In genomic region chr1:213572939-213573647, GRCh38 we compare ENCODE assay signal across 16 cellular contexts.
"Had no signal": no experiment of that assay in that cellular context is flagged by ENCODE, and none has a peak within 500 bp of the region (broad histone marks: within the 10 kb centered on the region; RNA-seq: fewer than 3 reads in every experiment).

No MANE protein-coding gene starts in this region.

- H3K9me3 Mint-ChIP-seq: activated CD4-positive, alpha-beta T cell treated with anti-CD3 and anti-CD28 coated beads, Interleukin-2, amount 10 ng/mL, durations not matched to agents 7 days and 5 days had no signal

- ATAC-seq: activated CD4-positive, CD25-positive, alpha-beta regulatory T cell treated with anti-CD3 and anti-CD28 coated beads, Interleukin-2, amount 50 U/mL, for 24 hours; activated CD8-positive, alpha-beta T cell treated with anti-CD3 and anti-CD28 coated beads, Interleukin-2, amount 10 ng/mL, durations not matched to agents 7 days and 5 days; heart right ventricle; left ventricle myocardium superior; naive thymus-derived CD8-positive, alpha-beta T cell; sciatic nerve; stimulated activated naive B cell treated with anti-CD40 and anti-IgM and Interleukin-4, amounts not matched to agents 10 μg/mL and 1 μg/mL and 100 μg/mL, for 72 hours had no signal

- H3K27me3 ChIP-seq: esophagus squamous epithelium, heart right ventricle had no signal

- H3K4me1 Mint-ChIP-seq: activated CD4-positive, alpha-beta T cell treated with anti-CD3 and anti-CD28 coated beads, Interleukin-2, amount 10 ng/mL, durations not matched to agents 7 days and 5 days; immature natural killer cell; naive thymus-derived CD8-positive, alpha-beta T cell; stimulated activated naive B cell treated with anti-CD40 and anti-IgM and Interleukin-4, amounts not matched to agents 10 μg/mL and 1 μg/mL and 100 μg/mL, for 72 hours had no signal

- H3K9me3 ChIP-seq: esophagus squamous epithelium had no signal

- H3K27ac ChIP-seq: esophagus squamous epithelium, heart right ventricle, parathyroid adenoma had no signal

- H3K4me1 ChIP-seq: esophagus squamous epithelium, heart right ventricle, parathyroid adenoma had no signal

- H3K27me3 Mint-ChIP-seq: dendritic cell treated with granulocyte-macrophage colony-stimulating factor and Interleukin-4, amounts not matched to agents 40 ng/mL and 50 ng/mL, for 4 days; stimulated activated naive B cell treated with anti-CD40 and anti-IgM and Interleukin-4, amounts not matched to agents 10 μg/mL and 1 μg/mL and 100 μg/mL, for 72 hours had no signal

- H3K36me3 ChIP-seq: esophagus squamous epithelium, heart right ventricle had no signal

- H3K4me3 Mint-ChIP-seq: activated CD4-positive, alpha-beta T cell treated with anti-CD3 and anti-CD28 coated beads, Interleukin-2, amount 10 ng/mL, durations not matched to agents 7 days and 5 days; activated CD8-positive, alpha-beta T cell treated with anti-CD3 and anti-CD28 coated beads, Interleukin-2, amount 10 ng/mL, durations not matched to agents 7 days and 5 days; activated naive CD8-positive, alpha-beta T cell; dendritic cell treated with granulocyte-macrophage colony-stimulating factor and Interleukin-4, amounts not matched to agents 40 ng/mL and 50 ng/mL, for 4 days; immature natural killer cell; naive thymus-derived CD8-positive, alpha-beta T cell; stimulated activated naive B cell treated with anti-CD40 and anti-IgM and Interleukin-4, amounts not matched to agents 10 μg/mL and 1 μg/mL and 100 μg/mL, for 72 hours had no signal

- H3K27ac Mint-ChIP-seq: activated CD4-positive, alpha-beta T cell treated with anti-CD3 and anti-CD28 coated beads, Interleukin-2, amount 10 ng/mL, durations not matched to agents 7 days and 5 days; activated CD8-positive, alpha-beta T cell treated with anti-CD3 and anti-CD28 coated beads, Interleukin-2, amount 10 ng/mL, durations not matched to agents 7 days and 5 days; activated naive CD8-positive, alpha-beta T cell; dendritic cell treated with granulocyte-macrophage colony-stimulating factor and Interleukin-4, amounts not matched to agents 40 ng/mL and 50 ng/mL, for 4 days; immature natural killer cell; naive thymus-derived CD8-positive, alpha-beta T cell; stimulated activated naive B cell treated with anti-CD40 and anti-IgM and Interleukin-4, amounts not matched to agents 10 μg/mL and 1 μg/mL and 100 μg/mL, for 72 hours had no signal

- H3K36me3 Mint-ChIP-seq: activated naive CD8-positive, alpha-beta T cell; immature natural killer cell; stimulated activated naive B cell treated with anti-CD40 and anti-IgM and Interleukin-4, amounts not matched to agents 10 μg/mL and 1 μg/mL and 100 μg/mL, for 72 hours had no signal

- H3K4me3 ChIP-seq: esophagus squamous epithelium, heart right ventricle had no signal

- DNase-seq: activated CD4-positive, alpha-beta T cell treated with anti-CD3 and anti-CD28 coated beads, Interleukin-2, amount 10 ng/mL, durations not matched to agents 7 days and 5 days; activated CD8-positive, alpha-beta T cell treated with anti-CD3 and anti-CD28 coated beads, Interleukin-2, amount 10 ng/mL, durations not matched to agents 7 days and 5 days; activated gamma-delta T cell treated with Interleukin-2 at 50 U/mL for 16 hours; effector CD8-positive, alpha-beta T cell; esophagus squamous epithelium; heart right ventricle; immature natural killer cell; kidney glomerular epithelial cell; left ventricle myocardium superior; naive thymus-derived CD8-positive, alpha-beta T cell; stimulated activated naive B cell treated with anti-CD40 and anti-IgM and Interleukin-4, amounts not matched to agents 10 μg/mL and 1 μg/mL and 100 μg/mL, for 72 hours had no signal
